ENCODE assay signal across 21 cellular contexts in genomic region chr19:11023635-11024168, GRCh38.
DNase-seq lines count a peak whose midpoint lies in the region; ATAC-seq, FAIRE-seq and TF ChIP-seq lines count a peak whose summit lies in the region.
"Had no signal": no experiment of that assay in that cellular context is flagged by ENCODE, and none has a peak within 500 bp of the region (broad histone marks: within the 10 kb centered on the region; RNA-seq: fewer than 3 reads in every experiment).

No MANE protein-coding gene starts in this region.

- H4K20me1 ChIP-seq in H9 (ENCODE audit: control insufficient read depth, insufficient read depth, insufficient read length) (no peaks in the 10 kb centered on the region), K562 (replicated peaks; ENCODE audit: control insufficient read depth, insufficient read depth, low read length) (no peaks in the 10 kb centered on the region)

- no peaks in the 10 kb centered on the region for H3K27me3 Mint-ChIP-seq in activated naive CD8-positive, alpha-beta T cell treated with anti-CD3 and anti-CD28 coated beads, Interleukin-2, amount 10 ng/mL, durations not matched to agents 7 days and 5 days
- H3K27me3 Mint-ChIP-seq in activated naive CD8-positive, alpha-beta T cell treated with anti-CD3 and anti-CD28 coated beads, Interleukin-2, amount 50 U/mL, for 24 hours = no peaks in the 10 kb centered on the region
- no peaks in the 10 kb centered on the region for H3K27me3 Mint-ChIP-seq in H9 (ENCODE audit: low read depth)
- H3K27me3 Mint-ChIP-seq: CD4-positive, alpha-beta T cell had no signal

- H3K4me2 ChIP-seq in H9 (ENCODE audit: insufficient read depth, insufficient read length, low read length) (no peak overlapping the region), K562 (ENCODE audit: insufficient read depth, low read length) (no peak overlapping the region)
- H3K4me2 ChIP-seq: PC-9 had no signal

- H3K9me3 Mint-ChIP-seq in activated naive CD8-positive, alpha-beta T cell treated with anti-CD3 and anti-CD28 coated beads, Interleukin-2, amount 10 ng/mL, durations not matched to agents 7 days and 5 days = no peaks in the 10 kb centered on the region
- H3K9me3 Mint-ChIP-seq in activated naive CD8-positive, alpha-beta T cell treated with anti-CD3 and anti-CD28 coated beads, Interleukin-2, amount 50 U/mL, for 24 hours = no peaks in the 10 kb centered on the region
- no peaks in the 10 kb centered on the region; a peak in 1 of 5 replicates for H3K9me3 Mint-ChIP-seq in H9
- H3K9me3 Mint-ChIP-seq: CD4-positive, alpha-beta T cell had no signal

- no peaks in the 10 kb centered on the region for H3K9me3 ChIP-seq in H9 (ENCODE audit: control insufficient read depth, low read depth, low read length)
- no peaks in the 10 kb centered on the region for H3K9me3 ChIP-seq in K562 (replicated peaks; ENCODE audit: control insufficient read depth, insufficient read depth, low read depth, low read length)
- no peaks in the 10 kb centered on the region for H3K9me3 ChIP-seq in gastrocnemius medialis
- H3K9me3 ChIP-seq in kidney (ENCODE audit: control insufficient read depth in 1 of 2, low read length in 2 of 2) = no peaks in the 10 kb centered on the region

- H2BK120ac ChIP-seq in H9 (ENCODE audit: low read depth, low read length, poor library complexity, severe bottlenecking) = no peak overlapping the region

- CTCF ChIA-PET in K562 (lab: Yijun Ruan, JAX; ENCODE audit: low intra/inter-chr PET ratio) = no interaction called here

- no peak for TF ChIP-seq EP300 in K562 (IDR thresholded peaks at IDR 0.05; ENCODE audit: low read length)

- ATAC-seq in activated naive CD8-positive, alpha-beta T cell treated with anti-CD3 and anti-CD28 coated beads, Interleukin-2, amount 10 ng/mL, durations not matched to agents 7 days and 5 days (ENCODE audit: low read depth) = peak; percentile 65
- ATAC-seq in activated naive CD8-positive, alpha-beta T cell treated with anti-CD3 and anti-CD28 coated beads, Interleukin-2, amount 50 U/mL, for 24 hours = no peak
- ATAC-seq in K562 (no peak), gastrocnemius medialis (no peak), Right ventricle myocardium superior (ENCODE audit: poor library complexity) (no peak)

- no peak for TF ChIP-seq RAD21 in K562 (CRISPR knock-in tag; conservative IDR thresholded peaks at IDR 0.05 in 1 of 2, IDR thresholded peaks at IDR 0.05 in 1 of 2)

- H3K9ac ChIP-seq in H9 (ENCODE audit: extremely low read depth, insufficient read length, low read length) = no peak overlapping the region
- H3K9ac ChIP-seq in K562 (ENCODE audit: insufficient read depth in 1 of 2, low read depth in 2 of 2, low read length in 2 of 2) = peak overlapping the region in 1 of 2 experiments; percentile 42; a peak in 1 of 4 replicates
- H3K9ac ChIP-seq in kidney (ENCODE audit: low read length in 2 of 2) = no peak overlapping the region
- H3K9ac ChIP-seq: GM23248 had no signal

- H4K8ac ChIP-seq in H9 (replicated peaks; ENCODE audit: insufficient read length, low read depth, low read length) = no peak overlapping the region

- no peak overlapping the region for H2BK15ac ChIP-seq in H9 (ENCODE audit: low read depth, low read length)

- no peak overlapping the region for H3K4me3 Mint-ChIP-seq in activated naive CD8-positive, alpha-beta T cell treated with anti-CD3 and anti-CD28 coated beads, Interleukin-2, amount 10 ng/mL, durations not matched to agents 7 days and 5 days
- no peak overlapping the region for H3K4me3 Mint-ChIP-seq in activated naive CD8-positive, alpha-beta T cell treated with anti-CD3 and anti-CD28 coated beads, Interleukin-2, amount 50 U/mL, for 24 hours
- H3K4me3 Mint-ChIP-seq in H9 = no peak overlapping the region
- H3K4me3 Mint-ChIP-seq: CD4-positive, alpha-beta T cell had no signal

- peaks cover 6% of the 10 kb centered on the region for H3K4me1 Mint-ChIP-seq in activated naive CD8-positive, alpha-beta T cell treated with anti-CD3 and anti-CD28 coated beads, Interleukin-2, amount 10 ng/mL, durations not matched to agents 7 days and 5 days
- H3K4me1 Mint-ChIP-seq in activated naive CD8-positive, alpha-beta T cell treated with anti-CD3 and anti-CD28 coated beads, Interleukin-2, amount 50 U/mL, for 24 hours = no peaks in the 10 kb centered on the region
- H3K4me1 Mint-ChIP-seq in H9 = no peaks in the 10 kb centered on the region

- no peak overlapping the region for H2AFZ ChIP-seq in H9 (ENCODE audit: low read length)
- no peak overlapping the region for H2AFZ ChIP-seq in K562 (ENCODE audit: low read depth, low read length)
- H2AFZ ChIP-seq: GM23248, PC-9 had no signal

- no CpG with 5 or more reads among the region's 9 CpGs for WGBS in H9 (ENCODE audit: extremely low coverage, insufficient read length, low lambda C conversion rate)
- 89% methylated on average over 8 of the region's 9 CpGs for WGBS in K562 (ENCODE audit: insufficient coverage, low coverage, missing lambda C conversion rate)

- H3K23me2 ChIP-seq in H9 (ENCODE audit: insufficient read length, low read depth, low read length, poor library complexity, severe bottlenecking) = no peaks in the 10 kb centered on the region

- in situ Hi-C loops in K562 (cut with MboI) = no loop called here
- in situ Hi-C loops in gastrocnemius medialis (cut with MboI; ENCODE audit: low sequenced_read_pairs in 4 of 4) = no loop called here

- TF ChIP-seq CTCF in H9 (conservative IDR thresholded peaks at IDR 0.05) (no peak), K562 (IDR thresholded peaks at IDR 0.05 in 2 of 3, conservative IDR thresholded peaks at IDR 0.05 in 1 of 3; ENCODE audit: insufficient read depth in 2 of 3, low read depth in 1 of 3, low read length in 3 of 3) (no peak), gastrocnemius medialis (IDR thresholded peaks at IDR 0.05 in 4 of 5, conservative IDR thresholded peaks at IDR 0.05 in 1 of 5) (no peak), kidney (IDR thresholded peaks at IDR 0.05; ENCODE audit: borderline replicate concordance, extremely low read depth, insufficient read depth) (no peak)

- no peaks in the 10 kb centered on the region for H3K9me1 ChIP-seq in K562 (ENCODE audit: control insufficient read depth, insufficient read depth, low read length)

- H3K27ac ChIP-seq in H9 (ENCODE audit: insufficient read length, low read depth, low read length) (no peak overlapping the region), K562 (ENCODE audit: extremely low read depth, low read depth, low read length) (no peak overlapping the region), gastrocnemius medialis (peak overlapping the region in 3 of 4 donors; percentile 55 to 66 (median 62)), kidney (ENCODE audit: low read depth in 2 of 2, low read length in 2 of 2) (no peak overlapping the region)
- H3K27ac ChIP-seq: GM23248, PC-9 had no signal

- FAIRE-seq in K562 (lab: Jason Lieb, UNC) = no peak
- FAIRE-seq in kidney (lab: Jason Lieb, UNC) = no peak
- FAIRE-seq: D721Med, GM18507 had no signal

- H3K79me1 ChIP-seq in H9 (ENCODE audit: insufficient read depth, low read depth, low read length, poor library complexity, severe bottlenecking) = no peaks in the 10 kb centered on the region

- H4K91ac ChIP-seq in H9 (ENCODE audit: insufficient read length, low read depth, low read length) = no peak overlapping the region

- H3T11ph ChIP-seq in H9 (ENCODE audit: low read length) = no peak overlapping the region

- no peak overlapping the region for H4K5ac ChIP-seq in H9 (ENCODE audit: insufficient read length, low read depth, low read length)

- no peaks in the 10 kb centered on the region for H3K27me3 ChIP-seq in H9 (ENCODE audit: insufficient read depth, low read length)
- H3K27me3 ChIP-seq in K562 (ENCODE audit: control insufficient read depth in 2 of 2, insufficient read depth in 2 of 2, low read length in 2 of 2) = no peaks in the 10 kb centered on the region
- no peaks in the 10 kb centered on the region for H3K27me3 ChIP-seq in gastrocnemius medialis

- H3K4ac ChIP-seq in H9 (ENCODE audit: low read depth, low read length) = no peak overlapping the region

- H3K23ac ChIP-seq in H9 (ENCODE audit: insufficient read length, low read depth, low read length) = no peak overlapping the region

- no peak overlapping the region for H2BK5ac ChIP-seq in H9 (ENCODE audit: insufficient read length, low read length)

- TF ChIP-seq POLR2A in K562 (conservative IDR thresholded peaks at IDR 0.05) (no peak), gastrocnemius medialis (IDR thresholded peaks at IDR 0.05) (no peak)

- DNase-seq in activated naive CD8-positive, alpha-beta T cell treated with anti-CD3 and anti-CD28 coated beads, Interleukin-2, amount 10 ng/mL, durations not matched to agents 7 days and 5 days = no peak
- no peak for DNase-seq in activated naive CD8-positive, alpha-beta T cell treated with anti-CD3 and anti-CD28 coated beads, Interleukin-2, amount 50 U/mL, for 24 hours
- DNase-seq in H9 = no peak
- no peak for DNase-seq in K562 (ENCODE audit: extremely low read depth in 1 of 4, low spot score in 3 of 4)
- no peak for DNase-seq in gastrocnemius medialis
- no peak for DNase-seq in NCI-H187 (lab: John Stamatoyannopoulos, UW)
- DNase-seq in kidney = no peak
- no peak for DNase-seq in Right ventricle myocardium superior
- DNase-seq: CD4-positive, alpha-beta T cell; GM23248; HCEC 1CT; MV-4-11; NCI-H1105; NCI-H146; NCI-H2029; NCI-H446 treated with DMSO at 0.1 percent for 48 hours; NCI-H526; PC-9; SHP77 had no signal

- no peak overlapping the region for H3K18ac ChIP-seq in H9 (ENCODE audit: insufficient read length, low read depth, low read length)

- no TSS peak for BruUV-seq in K562 (replicated peaks; lab: Mats Ljungman, UMichigan)

- peaks cover 5% of the 10 kb centered on the region for H3K36me3 Mint-ChIP-seq in activated naive CD8-positive, alpha-beta T cell treated with anti-CD3 and anti-CD28 coated beads, Interleukin-2, amount 10 ng/mL, durations not matched to agents 7 days and 5 days
- H3K36me3 Mint-ChIP-seq in activated naive CD8-positive, alpha-beta T cell treated with anti-CD3 and anti-CD28 coated beads, Interleukin-2, amount 50 U/mL, for 24 hours (ENCODE audit: low read depth) = peaks cover 37% of the 10 kb centered on the region
- peaks cover 55 to 93% (median 92%) of the 10 kb centered on the region in 3 experiments for H3K36me3 Mint-ChIP-seq in H9 (ENCODE audit: insufficient read depth in 1 of 3, low read depth in 3 of 3)

- H2BK12ac ChIP-seq in H9 (ENCODE audit: insufficient read length, low read depth, low read length) = no peak overlapping the region

- no peaks in the 10 kb centered on the region for H3K4me1 ChIP-seq in H9 (ENCODE audit: insufficient read depth, low read length)
- H3K4me1 ChIP-seq in K562 (replicated peaks in 1 of 2; ENCODE audit: control insufficient read depth in 2 of 2, insufficient read depth in 2 of 2, low read length in 2 of 2) = no peaks in the 10 kb centered on the region
- no peaks in the 10 kb centered on the region for H3K4me1 ChIP-seq in gastrocnemius medialis
- peaks cover 9 to 14% of the 10 kb centered on the region in 2 donors for H3K4me1 ChIP-seq in kidney (ENCODE audit: control insufficient read depth in 1 of 2, insufficient read depth in 1 of 2, low read depth in 1 of 2, low read length in 2 of 2)

- H2AK5ac ChIP-seq in H9 (ENCODE audit: insufficient read length, low read length) = no peak overlapping the region

- no peaks in the 10 kb centered on the region for H3K79me2 ChIP-seq in H9 (ENCODE audit: insufficient read depth, low read length)
- H3K79me2 ChIP-seq in K562 (ENCODE audit: control insufficient read depth, insufficient read depth, low read length) = no peaks in the 10 kb centered on the region

- no peak overlapping the region for H2BK20ac ChIP-seq in H9 (ENCODE audit: low read depth, low read length, poor library complexity, severe bottlenecking)

- H3K56ac ChIP-seq in H9 (ENCODE audit: insufficient read length, low read depth, low read length) = no peak overlapping the region

- no peak overlapping the region for H3K14ac ChIP-seq in H9 (ENCODE audit: insufficient read depth, low read length)

- peak overlapping the region; percentile 63 for H3K27ac Mint-ChIP-seq in activated naive CD8-positive, alpha-beta T cell treated with anti-CD3 and anti-CD28 coated beads, Interleukin-2, amount 10 ng/mL, durations not matched to agents 7 days and 5 days
- no peak overlapping the region for H3K27ac Mint-ChIP-seq in activated naive CD8-positive, alpha-beta T cell treated with anti-CD3 and anti-CD28 coated beads, Interleukin-2, amount 50 U/mL, for 24 hours
- H3K27ac Mint-ChIP-seq in H9 = peak overlapping the region in 2 of 3 experiments; percentile 33 to 53; a peak in 3 of 7 replicates
- H3K27ac Mint-ChIP-seq: CD4-positive, alpha-beta T cell had no signal

- intact Hi-C loops in K562 (cut with micrococcal nuclease) (no loop called here), gastrocnemius medialis (cut with DNase I; ENCODE audit: low total_unique reads) (no loop called here), kidney (cut with DNase I) (no loop called here), Right ventricle myocardium superior (cut with DNase I) (no loop called here)

- POLR2A ChIA-PET in activated naive CD8-positive, alpha-beta T cell treated with anti-CD3 and anti-CD28 coated beads, Interleukin-2, amount 10 ng/mL, durations not matched to agents 7 days and 5 days (lab: Charles Lee) = interaction anchor here (1.1 kb wide), 1 partner anchor 60 kb away, joined by 3 read pairs; no protein-coding TSS in a partner anchor
- POLR2A ChIA-PET in K562 (lab: Yijun Ruan, JAX) = interaction anchor here (1.4 to 2.1 kb wide), 2 partner anchors 13 to 87 kb away, joined by 3 to 5 read pairs; no protein-coding TSS in a partner anchor

- peaks cover 98% of the 10 kb centered on the region for H3K36me3 ChIP-seq in K562 (ENCODE audit: control insufficient read depth, insufficient read depth, low read length)
- H3K36me3 ChIP-seq in gastrocnemius medialis = peaks cover 0 to 99% of the 10 kb centered on the region in 2 donors
- peaks cover 37 to 73% of the 10 kb centered on the region in 2 donors for H3K36me3 ChIP-seq in kidney (ENCODE audit: control insufficient read depth in 1 of 2, insufficient read depth in 2 of 2, low read length in 2 of 2)

- no peak overlapping the region for H3K4me3 ChIP-seq in K562
- H3K4me3 ChIP-seq in gastrocnemius medialis = no peak overlapping the region
- no peak overlapping the region for H3K4me3 ChIP-seq in kidney (ENCODE audit: low read length in 2 of 2)
- H3K4me3 ChIP-seq: GM23248, PC-9 had no signal

Comparison
In these comparisons a context has a peak if more than half of its experiments do, and no peak if none do; other contexts are left out.
1. H3K27ac ChIP-seq: peak in gastrocnemius medialis (3 of 4); none in H9 (single experiment), K562 (single experiment) and kidney (0 of 2).